Comparison of ENCODE assay signal across 34 cellular contexts in the genomic region with DNA sequence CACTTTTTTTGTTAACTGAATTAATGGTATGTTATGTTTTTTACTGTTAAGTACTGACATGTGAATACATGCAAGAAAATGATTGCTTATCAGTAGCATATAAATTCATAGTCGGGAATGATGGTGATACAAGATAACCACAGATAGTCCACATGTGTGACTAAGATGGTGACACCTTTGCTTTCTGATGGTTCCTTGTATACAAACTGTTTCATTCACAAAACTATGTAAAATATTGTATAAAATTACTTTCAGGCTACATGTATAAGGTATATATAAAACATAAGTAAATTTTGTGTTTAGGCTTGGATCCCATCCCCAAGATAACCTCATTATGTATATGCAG.
"Had no signal": no experiment of that assay in that cellular context is flagged by ENCODE, and none has a peak within 500 bp of the region (broad histone marks: within the 10 kb centered on the region; RNA-seq: fewer than 3 reads in every experiment).

No MANE protein-coding gene starts in this region.

- H3K4me3 ChIP-seq: MG63 had no signal

- DNase-seq: Karpas-422, Kasumi-1, MG63, MM.1S, NCI-H1048, NCI-H1092, NCI-H1092 treated with DMSO at 0.1 percent for 48 hours, NCI-H1105, NCI-H1105 treated with DMSO at 0.1 percent for 48 hours, NCI-H1417, NCI-H1417 treated with DMSO at 0.1 percent for 48 hours, NCI-H1436, NCI-H1436 treated with DMSO at 0.1 percent for 48 hours, NCI-H146, NCI-H1694, NCI-H1694 treated with DMSO at 0.1 percent for 48 hours, NCI-H187, NCI-H187 treated with DMSO at 0.1 percent for 48 hours, NCI-H1930, NCI-H2029, NCI-H2029 treated with DMSO at 0.1 percent for 48 hours, NCI-H2081, NCI-H2081 treated with DMSO at 0.1 percent for 48 hours, NCI-H2107, NCI-H2171, NCI-H2171 treated with DMSO at 0.1 percent for 48 hours, NCI-H2227 treated with DMSO at 0.1 percent for 48 hours, NCI-H226, NCI-H345, NCI-H446, NCI-H446 treated with DMSO at 0.1 percent for 48 hours, NCI-H510A, NCI-H510A treated with DMSO at 0.1 percent for 48 hours, NCI-H524 had no signal

- H3K27me3 ChIP-seq: MG63 had no signal

- H3K9me3 ChIP-seq: MG63 had no signal
